Comparison of ENCODE assay signal across 22 cellular contexts in genomic region chr19:6352381-6353165, GRCh38.
"Had no signal": no experiment of that assay in that cellular context is flagged by ENCODE, and none has a peak within 500 bp of the region (broad histone marks: within the 10 kb centered on the region; RNA-seq: fewer than 3 reads in every experiment).

No MANE protein-coding gene starts in this region.

- H3K4me3 ChIP-seq: ascending aorta, body of pancreas, SJSA1 had no signal

- H3K27me3 ChIP-seq: ascending aorta, body of pancreas, SJSA1 had no signal

- H3K27ac ChIP-seq: ascending aorta, body of pancreas, SJSA1 had no signal

- H3K36me3 ChIP-seq: ascending aorta, SJSA1 had no signal

- DNase-seq: activated CD4-positive, alpha-beta T cell treated with anti-CD3 and anti-CD28 coated beads for 48 hours; activated CD4-positive, alpha-beta T cell treated with anti-CD3 and anti-CD28 coated beads, Interleukin-2, amount 50 U/mL, for 48 hours; activated CD4-positive, CD25-positive, alpha-beta regulatory T cell treated with anti-CD3 and anti-CD28 coated beads, Interleukin-2, amount 50 U/mL, for 72 hours; activated CD8-positive, alpha-beta memory T cell treated with anti-CD3 and anti-CD28 coated beads, Interleukin-2, amount 10 ng/mL, durations not matched to agents 7 days and 5 days; activated effector memory CD4-positive, alpha-beta T cell treated with anti-CD3 and anti-CD28 coated beads, Interleukin-2, amount 50 U/mL, for 16 hours; activated naive CD4-positive, alpha-beta T cell treated with Interleukin-2 at 50 U/mL for 16 hours; activated naive CD8-positive, alpha-beta T cell treated with anti-CD3 and anti-CD28 coated beads, Interleukin-2, amount 50 U/mL, for 24 hours; activated T-cell treated with anti-CD3 and anti-CD28 coated beads, Interleukin-2, amount 50 U/mL, for 24 hours; amniotic stem cell; body of pancreas; Kasumi-1; NCI-H1048; NCI-H146; NCI-H187 treated with DMSO at 0.1 percent for 48 hours; NCI-H2081 treated with DMSO at 0.1 percent for 48 hours; NCI-H446; NCI-H524; SHP77 had no signal

- H3K4me1 ChIP-seq: ascending aorta, body of pancreas, SJSA1 had no signal

- ATAC-seq: activated CD8-positive, alpha-beta memory T cell treated with anti-CD3 and anti-CD28 coated beads, Interleukin-2, amount 10 ng/mL, durations not matched to agents 7 days and 5 days; activated naive CD4-positive, alpha-beta T cell treated with anti-CD3 and anti-CD28 coated beads, Interleukin-2, amount 50 U/mL, for 72 hours; activated naive CD8-positive, alpha-beta T cell treated with anti-CD3 and anti-CD28 coated beads, Interleukin-2, amount 50 U/mL, for 24 hours; body of pancreas; WTC11 had no signal

- H3K9me3 ChIP-seq: ascending aorta, body of pancreas, SJSA1 had no signal
